ENCODE assay signal across 19 cellular contexts in the genomic region with DNA sequence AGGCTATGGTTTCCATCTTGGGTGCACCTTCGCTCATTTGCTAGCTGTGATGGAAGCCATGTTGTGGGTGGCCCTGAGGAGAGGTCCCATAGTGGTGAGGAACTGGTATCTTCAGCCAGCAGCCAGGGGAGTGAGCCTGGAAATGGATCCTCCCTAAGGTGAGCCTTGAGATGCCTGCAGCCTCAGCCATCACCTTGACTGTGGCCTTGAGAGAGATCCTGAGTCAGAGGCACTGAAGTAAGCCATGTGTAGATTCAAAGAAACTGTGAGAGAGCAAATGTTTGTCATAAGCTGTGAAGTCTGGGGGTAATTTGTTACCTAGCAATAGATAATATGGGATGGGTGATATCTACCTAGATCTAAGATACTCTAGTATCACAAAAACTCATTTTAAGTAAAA.
DNase-seq lines count a peak whose midpoint lies in the region; ATAC-seq and TF ChIP-seq lines count a peak whose summit lies in the region.
"Had no signal": no experiment of that assay in that cellular context is flagged by ENCODE, and none has a peak within 500 bp of the region (broad histone marks: within the 10 kb centered on the region; RNA-seq: fewer than 3 reads in every experiment).

No MANE protein-coding gene starts in this region.

- no peak overlapping the region for H3K4me3 Mint-ChIP-seq in activated naive CD4-positive, alpha-beta T cell treated with anti-CD3 and anti-CD28 coated beads for 36 hours
- H3K4me3 Mint-ChIP-seq in activated B cell treated with CpG ODN at 0.5 μM for 24 hours = no peak overlapping the region
- H3K4me3 Mint-ChIP-seq in immature natural killer cell = no peak overlapping the region
- H3K4me3 Mint-ChIP-seq in stimulated activated effector memory CD8-positive, alpha-beta T cell treated with anti-CD3 and anti-CD28 coated beads, Interleukin-12 subunit alpha, Interleukin-12 subunit beta, amount 100 ng/mL, for 72 hours = no peak overlapping the region

- H3K4me1 Mint-ChIP-seq in activated naive CD4-positive, alpha-beta T cell treated with anti-CD3 and anti-CD28 coated beads for 36 hours (ENCODE audit: low read depth) = peaks cover 60% of the 10 kb centered on the region
- peaks cover 20% of the 10 kb centered on the region for H3K4me1 Mint-ChIP-seq in activated B cell treated with CpG ODN at 0.5 μM for 24 hours
- H3K4me1 Mint-ChIP-seq in immature natural killer cell = peaks cover 64 to 81% of the 10 kb centered on the region in 2 donors
- H3K4me1 Mint-ChIP-seq in stimulated activated effector memory CD8-positive, alpha-beta T cell treated with anti-CD3 and anti-CD28 coated beads, Interleukin-12 subunit alpha, Interleukin-12 subunit beta, amount 100 ng/mL, for 72 hours = peaks cover 72% of the 10 kb centered on the region

- intact Hi-C loops in activated naive CD4-positive, alpha-beta T cell treated with anti-CD3 and anti-CD28 coated beads for 36 hours (cut with micrococcal nuclease) = loop anchor here (2.0 kb wide), 1 partner anchor 231 kb away; a partner anchor contains a TSS
- intact Hi-C loops in activated B cell treated with CpG ODN at 0.5 μM for 24 hours (cut with micrococcal nuclease) = no loop called here

- no peak overlapping the region for H3K27ac Mint-ChIP-seq in activated naive CD4-positive, alpha-beta T cell treated with anti-CD3 and anti-CD28 coated beads for 36 hours
- H3K27ac Mint-ChIP-seq in activated B cell treated with CpG ODN at 0.5 μM for 24 hours = peak overlapping the region; percentile 54
- H3K27ac Mint-ChIP-seq in immature natural killer cell = peak overlapping the region; percentile 94 to 99 (median 98)
- H3K27ac Mint-ChIP-seq in stimulated activated effector memory CD8-positive, alpha-beta T cell treated with anti-CD3 and anti-CD28 coated beads, Interleukin-12 subunit alpha, Interleukin-12 subunit beta, amount 100 ng/mL, for 72 hours = peak overlapping the region; percentile 92

- POLR2A ChIA-PET in activated B cell treated with CpG ODN at 0.5 μM for 24 hours (lab: Charles Lee) = no interaction called here

- H3K27me3 Mint-ChIP-seq in activated naive CD4-positive, alpha-beta T cell treated with anti-CD3 and anti-CD28 coated beads for 36 hours (ENCODE audit: low read depth) = no peaks in the 10 kb centered on the region
- H3K27me3 Mint-ChIP-seq in activated B cell treated with CpG ODN at 0.5 μM for 24 hours (no peaks in the 10 kb centered on the region), immature natural killer cell (ENCODE audit: low read depth in 3 of 3) (peaks cover 0 to 11% (median 3%) of the 10 kb centered on the region in 3 donors)

- CTCF ChIA-PET in activated naive CD4-positive, alpha-beta T cell treated with anti-CD3 and anti-CD28 coated beads for 36 hours (lab: Charles Lee) = interaction anchor here (0.7 kb wide), 1 partner anchor 82 kb away, joined by 4 read pairs; no protein-coding TSS in a partner anchor
- CTCF ChIA-PET in activated B cell treated with CpG ODN at 0.5 μM for 24 hours (lab: Charles Lee) = no interaction called here

- TF ChIP-seq CTCF in activated B cell treated with CpG ODN at 0.5 μM for 24 hours (IDR thresholded peaks at IDR 0.05) = no peak

- peak; percentile 47 for DNase-seq in activated naive CD4-positive, alpha-beta T cell treated with anti-CD3 and anti-CD28 coated beads for 36 hours
- DNase-seq in activated naive CD4-positive, alpha-beta T cell (lab: John Stamatoyannopoulos, UW) = no peak
- DNase-seq in activated B cell treated with CpG ODN at 0.5 μM for 24 hours (no peak), immature natural killer cell (no peak), NCI-H2171 treated with DMSO at 0.1 percent for 48 hours (lab: John Stamatoyannopoulos, UW) (no peak), A172 (ENCODE audit: low spot score) (no peak)
- no peak for DNase-seq in stimulated activated effector memory CD8-positive, alpha-beta T cell treated with anti-CD3 and anti-CD28 coated beads, Interleukin-12 subunit alpha, Interleukin-12 subunit beta, amount 100 ng/mL, for 72 hours (ENCODE audit: low spot score in 2 of 2)
- DNase-seq: activated CD8-positive, alpha-beta memory T cell treated with anti-CD3 and anti-CD28 coated beads for 24 hours; DMS53; dorsolateral prefrontal cortex; lower lobe of right lung; NCI-H1436; NCI-H2171; ovary; SHP77; stimulated activated CD4-positive, alpha-beta T cell treated with anti-CD3 and anti-CD28 coated beads, Interleukin-1b, Interleukin-23, amount 100 ng/mL, for 48 hours; uterus had no signal

- ATAC-seq in activated B cell treated with CpG ODN at 0.5 μM for 24 hours (ENCODE audit: low read depth) (no peak), HG02588 (IDR thresholded peaks at IDR 0.05; ENCODE audit: unreplicated experiment) (no peak)
- peak; percentile 33 for ATAC-seq in stimulated activated effector memory CD8-positive, alpha-beta T cell treated with anti-CD3 and anti-CD28 coated beads, Interleukin-12 subunit alpha, Interleukin-12 subunit beta, amount 100 ng/mL, for 72 hours
- ATAC-seq: esophagus mucosa, lower lobe of right lung had no signal

- no peaks in the 10 kb centered on the region for H3K36me3 Mint-ChIP-seq in activated naive CD4-positive, alpha-beta T cell treated with anti-CD3 and anti-CD28 coated beads for 36 hours (ENCODE audit: low read depth)
- H3K36me3 Mint-ChIP-seq in activated B cell treated with CpG ODN at 0.5 μM for 24 hours (ENCODE audit: low read depth) (no peaks in the 10 kb centered on the region), immature natural killer cell (peaks cover 0 to 15% (median 9%) of the 10 kb centered on the region in 3 donors)
- H3K36me3 Mint-ChIP-seq in stimulated activated effector memory CD8-positive, alpha-beta T cell treated with anti-CD3 and anti-CD28 coated beads, Interleukin-12 subunit alpha, Interleukin-12 subunit beta, amount 100 ng/mL, for 72 hours = no peaks in the 10 kb centered on the region

- no peaks in the 10 kb centered on the region for H3K9me3 Mint-ChIP-seq in activated naive CD4-positive, alpha-beta T cell treated with anti-CD3 and anti-CD28 coated beads for 36 hours
- H3K9me3 Mint-ChIP-seq in activated B cell treated with CpG ODN at 0.5 μM for 24 hours = no peaks in the 10 kb centered on the region
- H3K9me3 Mint-ChIP-seq in immature natural killer cell = peaks cover 0 to 2% (median 0%) of the 10 kb centered on the region in 6 donors
- H3K9me3 Mint-ChIP-seq in stimulated activated effector memory CD8-positive, alpha-beta T cell treated with anti-CD3 and anti-CD28 coated beads, Interleukin-12 subunit alpha, Interleukin-12 subunit beta, amount 100 ng/mL, for 72 hours = peaks cover 7% of the 10 kb centered on the region
